In genomic region chr17:28551421-28552186, GRCh38 we compare ENCODE assay signal across 9 cellular contexts. TPM values are rescaled to one million over a fixed set of nuclear protein-coding genes. Genes with fewer than 3 reads are reported as not detected.
A peak's percentile ranks its signal among the peaks of the same experiment; 100 is the strongest.
DNase-seq lines count a peak whose midpoint lies in the region; ATAC-seq and TF ChIP-seq lines count a peak whose summit lies in the region.
"Had no signal": no experiment of that assay in that cellular context is flagged by ENCODE, and none has a peak within 500 bp of the region (broad histone marks: within the 10 kb centered on the region; RNA-seq: fewer than 3 reads in every experiment).

No MANE protein-coding gene starts in this region.

- POLR2A ChIA-PET in CD8-positive, alpha-beta memory T cell (lab: Charles Lee): interaction anchor here (1.2 kb wide), 1 partner anchor 48 kb away, joined by 5 read pairs; no protein-coding TSS in a partner anchor

- intact Hi-C loops in body of pancreas (cut with DNase I) (no loop called here), left lung (cut with DNase I) (loop anchor here in 1 of 2 donors (5.0 kb wide), 1 partner anchor 54 kb away; no protein-coding TSS in a partner anchor), transverse colon (cut with DNase I; ENCODE audit: low total_unique reads) (no loop called here)

- no peaks in the 10 kb centered on the region for H3K27me3 Mint-ChIP-seq in CD8-positive, alpha-beta memory T cell

- peak overlapping the region; percentile 36 for H3K27ac ChIP-seq in CD8-positive, alpha-beta memory T cell (ENCODE audit: low read depth, low read length)
- H3K27ac ChIP-seq in body of pancreas: peak overlapping the region in 2 of 4 donors; percentile 53 to 66
- peak overlapping the region in 1 of 2 donors; percentile 77 for H3K27ac ChIP-seq in left lung
- peak overlapping the region; percentile 74 to 89 (median 80) for H3K27ac ChIP-seq in transverse colon

- peaks cover 47 to 54% (median 51%) of the 10 kb centered on the region in 3 donors for H3K4me1 Mint-ChIP-seq in CD8-positive, alpha-beta memory T cell

- H3K27me3 ChIP-seq in CD8-positive, alpha-beta memory T cell (ENCODE audit: insufficient read depth, low read length, poor library complexity, severe bottlenecking): no peaks in the 10 kb centered on the region
- no peaks in the 10 kb centered on the region for H3K27me3 ChIP-seq in body of pancreas
- H3K27me3 ChIP-seq in left lung: no peaks in the 10 kb centered on the region
- no peaks in the 10 kb centered on the region for H3K27me3 ChIP-seq in transverse colon

- H3K4me1 ChIP-seq in CD8-positive, alpha-beta memory T cell (ENCODE audit: insufficient read depth, low read length): peaks cover 44% of the 10 kb centered on the region
- H3K4me1 ChIP-seq in body of pancreas (peaks cover 31% of the 10 kb centered on the region), left lung (peaks cover 0 to 53% of the 10 kb centered on the region in 2 donors), transverse colon (peaks cover 4 to 37% (median 8%) of the 10 kb centered on the region in 4 donors)

- in situ Hi-C loops in transverse colon (cut with MboI; ENCODE audit: low pct_ligation_motif_present in 1 of 4, low pct_unique_long_range_greater_than_20kb in 1 of 4, low sequenced_read_pairs in 3 of 4): no loop called here

- TF ChIP-seq POLR2A in body of pancreas (IDR thresholded peaks at IDR 0.05) (no peak), transverse colon (IDR thresholded peaks at IDR 0.05) (no peak)

- no peak for TF ChIP-seq EP300 in transverse colon (IDR thresholded peaks at IDR 0.05; ENCODE audit: low read depth)

- H3K36me3 ChIP-seq in CD8-positive, alpha-beta memory T cell (ENCODE audit: insufficient read depth, low read length): peaks cover 26% of the 10 kb centered on the region
- H3K36me3 ChIP-seq in body of pancreas (replicated peaks in 1 of 2; ENCODE audit: insufficient read depth in 1 of 2, low read depth in 2 of 2) (peaks cover 0 to 9% of the 10 kb centered on the region in 2 donors), left lung (peaks cover 0 to 39% of the 10 kb centered on the region in 2 donors), transverse colon (peaks cover 0 to 27% (median 5%) of the 10 kb centered on the region in 4 donors)

- CTCF ChIA-PET in CD8-positive, alpha-beta memory T cell (lab: Charles Lee): interaction anchor here (0.9 to 3.4 kb wide), 3 partner anchors 17 to 594 kb away, joined by 3 to 13 read pairs (median 4); partner anchors contain the start of gene PIGS

- H3K36me3 Mint-ChIP-seq in CD8-positive, alpha-beta memory T cell: peaks cover 3 to 47% (median 20%) of the 10 kb centered on the region in 3 donors

- H3K9me3 Mint-ChIP-seq in CD8-positive, alpha-beta memory T cell: no peaks in the 10 kb centered on the region

- H3K9me3 ChIP-seq in CD8-positive, alpha-beta memory T cell (ENCODE audit: low read length): no peaks in the 10 kb centered on the region
- H3K9me3 ChIP-seq in body of pancreas (no peaks in the 10 kb centered on the region), left lung (no peaks in the 10 kb centered on the region), transverse colon (no peaks in the 10 kb centered on the region)

- WGBS in body of pancreas, 2 donors: 13% methylated on average over 11 of the region's 11 CpGs
- WGBS in transverse colon (ENCODE audit: low coverage in 1 of 2), 2 donors: 14 to 27% methylated on average over 3 to 11 of the region's 11 CpGs

- H3K4me3 ChIP-seq in CD8-positive, alpha-beta memory T cell (ENCODE audit: low read length): peak overlapping the region; percentile 54
- H3K4me3 ChIP-seq in Jurkat, Clone E6-1 (ENCODE audit: low read length): peak overlapping the region; percentile 60
- H3K4me3 ChIP-seq in body of pancreas (peak overlapping the region; percentile 20 to 69), left lung (peak overlapping the region; percentile 93 to 98), transverse colon (peak overlapping the region; percentile 56 to 91 (median 72))

- H3K27ac Mint-ChIP-seq in CD8-positive, alpha-beta memory T cell: peak overlapping the region; percentile 79 to 98 (median 92)

- H3K4me3 Mint-ChIP-seq in CD8-positive, alpha-beta memory T cell: peak overlapping the region; percentile 79 to 94 (median 88)

- no peak for TF ChIP-seq CTCF in body of pancreas (IDR thresholded peaks at IDR 0.05)
- TF ChIP-seq CTCF in left lung (IDR thresholded peaks at IDR 0.05): no peak
- no peak for TF ChIP-seq CTCF in transverse colon (IDR thresholded peaks at IDR 0.05)

- no peak for DNase-seq in CD8-positive, alpha-beta memory T cell
- no peak for DNase-seq in Jurkat, Clone E6-1 (ENCODE audit: low read depth, low spot score)
- peak in 1 of 4 donors; percentile 31 for DNase-seq in body of pancreas
- no peak for DNase-seq in left lung
- no peak for DNase-seq in transverse colon
- no peak for DNase-seq in NAMALWA (ENCODE audit: low spot score)
- DNase-seq in NCI-H2029 (lab: John Stamatoyannopoulos, UW): no peak

- peak; percentile 18 for ATAC-seq in body of pancreas
- peak; percentile 22 for ATAC-seq in left lung
- no peak for ATAC-seq in HG03565 (IDR thresholded peaks at IDR 0.05; ENCODE audit: unreplicated experiment)

RNA-seq across cellular contexts. Expression of gene UNC119, which starts 0.8 kb away (rescaled TPM):
- 10 to 100 TPM; 28.9 to 29.1 TPM for total RNA-seq in CD8-positive, alpha-beta memory T cell
- 21.9 TPM for polyA plus RNA-seq in CD8-positive, alpha-beta memory T cell
- polyA plus RNA-seq in Jurkat, Clone E6-1 (2012; ENCODE audit: insufficient read depth, insufficient read length): 25.0 TPM
- total RNA-seq in body of pancreas (10 to 100 TPM; 25.7 to 29.3 TPM), left lung (10 to 100 TPM; 25.7 to 28.9 TPM), transverse colon (10 to 100 TPM; 16.4 to 52.4 (median 32.8) TPM)

RNA-seq across cellular contexts. Expression of gene PIGS, which starts 19.7 kb away (rescaled TPM):
- total RNA-seq in CD8-positive, alpha-beta memory T cell: 10 to 100 TPM; 48.7 to 50.0 TPM
- polyA plus RNA-seq in CD8-positive, alpha-beta memory T cell: 61.0 TPM
- polyA plus RNA-seq in Jurkat, Clone E6-1 (2012; ENCODE audit: insufficient read depth, insufficient read length): 41.1 TPM
- total RNA-seq in body of pancreas: 10 to 100 TPM; 11.7 to 12.2 TPM
- 10 to 100 TPM; 59.6 to 63.3 TPM for total RNA-seq in left lung
- total RNA-seq in transverse colon: 100 to 1,000 TPM in 2 of 4 donors, 10 to 100 TPM in 2; 18.1 to 182 (median 87.6) TPM

RNA-seq across cellular contexts. Expression of gene ALDOC, which starts 25.1 kb away (rescaled TPM):
- 10 to 100 TPM; 12.8 to 13.6 TPM for total RNA-seq in CD8-positive, alpha-beta memory T cell
- polyA plus RNA-seq in CD8-positive, alpha-beta memory T cell: 58.2 TPM
- polyA plus RNA-seq in Jurkat, Clone E6-1 (2012; ENCODE audit: insufficient read depth, insufficient read length): 3.9 TPM
- total RNA-seq in body of pancreas (10 to 100 TPM in 1 of 2 donors, 1 to 10 TPM in 1; 2.9 to 25.1 TPM), left lung (10 to 100 TPM; 10.9 to 15.2 TPM), transverse colon (10 to 100 TPM in 2 of 4 donors, 1 to 10 TPM in 2; 3.0 to 46.1 (median 18.7) TPM)

RNA-seq across cellular contexts. Expression of gene FOXN1, which starts 45.5 kb away (rescaled TPM):
- total RNA-seq in CD8-positive, alpha-beta memory T cell: not detected
- polyA plus RNA-seq in CD8-positive, alpha-beta memory T cell: not detected
- not detected for polyA plus RNA-seq in Jurkat, Clone E6-1 (2012; ENCODE audit: insufficient read depth, insufficient read length)
- under 1 TPM in 1 of 2 donors, not detected in 1; 0.52 TPM for total RNA-seq in body of pancreas
- total RNA-seq in left lung: under 1 TPM; 0.18 to 0.29 TPM
- under 1 TPM in 2 of 4 donors, not detected in 2; 0.14 to 0.32 TPM for total RNA-seq in transverse colon
- total RNA-seq: RPMI7951 had no signal

RNA-seq across cellular contexts. Expression of gene SPAG5, which starts 47.2 kb away (rescaled TPM):
- 10 to 100 TPM; 77.8 to 79.7 TPM for total RNA-seq in CD8-positive, alpha-beta memory T cell
- 3.5 TPM for polyA plus RNA-seq in CD8-positive, alpha-beta memory T cell
- 308 TPM for polyA plus RNA-seq in Jurkat, Clone E6-1 (2012; ENCODE audit: insufficient read depth, insufficient read length)
- total RNA-seq in body of pancreas (1 to 10 TPM in 1 of 2 donors, not detected in 1; 3.1 TPM), left lung (10 to 100 TPM in 1 of 2 donors, 1 to 10 TPM in 1; 9.5 to 15.2 TPM), transverse colon (10 to 100 TPM in 3 of 4 donors, 1 to 10 TPM in 1; 8.9 to 21.5 (median 13.6) TPM)

Comparison
In these comparisons a context has a peak if more than half of its experiments do, and no peak if none do; other contexts are left out.
1. H3K4me3 ChIP-seq: peak in every context shown above with its lines; median percentile 96 in left lung; 72 in transverse colon; 60 in Jurkat, Clone E6-1; 54 in CD8-positive, alpha-beta memory T cell; 44 in body of pancreas.